In the genomic region with DNA sequence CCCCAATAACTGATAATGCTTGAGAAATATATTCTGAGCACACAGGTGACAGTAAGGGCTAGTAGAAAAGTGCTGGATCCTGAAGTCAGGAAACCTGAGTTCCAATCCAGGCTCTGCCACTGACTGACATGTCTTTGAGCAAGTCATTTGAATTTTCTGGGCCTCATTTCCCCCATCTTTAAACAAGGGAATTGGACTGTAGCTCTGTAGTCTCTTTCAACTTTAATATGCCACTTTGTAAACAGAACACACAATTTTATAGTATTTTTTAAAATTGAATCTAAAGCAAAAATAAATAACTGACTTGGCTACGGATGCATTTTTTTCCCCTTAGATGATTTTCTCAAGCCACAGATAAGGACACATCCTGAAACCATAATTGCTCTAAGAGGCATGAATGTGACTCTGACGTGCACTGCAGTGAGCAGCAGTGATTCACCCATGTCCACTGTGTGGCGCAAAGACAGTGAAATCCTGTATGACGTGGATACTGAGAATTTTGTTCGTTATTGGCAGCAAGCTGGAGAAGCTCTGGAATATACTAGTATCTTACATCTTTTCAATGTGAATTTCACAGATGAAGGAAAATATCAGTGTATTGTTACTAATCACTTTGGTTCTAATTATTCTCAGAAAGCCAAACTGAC, we compare ENCODE assay signal across 8 cellular contexts. TPM values are rescaled to one million over a fixed set of nuclear protein-coding genes. Genes with fewer than 3 reads are reported as not detected.
DNase-seq lines count a peak whose midpoint lies in the region; ATAC-seq and TF ChIP-seq lines count a peak whose summit lies in the region.

No MANE protein-coding gene starts in this region.

- no peaks in the 10 kb centered on the region for H3K4me1 ChIP-seq in gastrocnemius medialis

- in situ Hi-C loops in gastrocnemius medialis (cut with MboI; ENCODE audit: low sequenced_read_pairs in 4 of 4) = no loop called here

- ATAC-seq in left cardiac atrium (peak; percentile 89 to 94), HG03460 (IDR thresholded peaks at IDR 0.05; ENCODE audit: unreplicated experiment) (no peak), gastrocnemius medialis (no peak), GM21390 (IDR thresholded peaks at IDR 0.05; ENCODE audit: unreplicated experiment) (no peak)

- intact Hi-C loops in left cardiac atrium (cut with DNase I) (loop anchor here in 1 of 2 donors (2.0 kb wide), 1 partner anchor 13 kb away; no protein-coding TSS in a partner anchor), gastrocnemius medialis (cut with DNase I; ENCODE audit: low total_unique reads) (no loop called here)

- peaks cover 5 to 90% of the 10 kb centered on the region in 2 donors for H3K36me3 ChIP-seq in gastrocnemius medialis

- peak; percentile 22 for TF ChIP-seq CTCF in retinal pigment epithelial cell (conservative IDR thresholded peaks at IDR 0.05; ENCODE audit: low read depth, low read length)
- TF ChIP-seq CTCF in gastrocnemius medialis (IDR thresholded peaks at IDR 0.05 in 4 of 5, conservative IDR thresholded peaks at IDR 0.05 in 1 of 5) = no peak

- no peaks in the 10 kb centered on the region for H3K27me3 ChIP-seq in gastrocnemius medialis

- no peak overlapping the region for H3K27ac ChIP-seq in gastrocnemius medialis

- no peaks in the 10 kb centered on the region for H3K9me3 ChIP-seq in gastrocnemius medialis

- H3K4me3 ChIP-seq in retinal pigment epithelial cell (ENCODE audit: low read length) (no peak overlapping the region), gastrocnemius medialis (no peak overlapping the region)

- DNase-seq in GM04503 (ENCODE audit: low read depth) (peak; percentile 87), amniotic stem cell (lab: John Stamatoyannopoulos, UW) (peak; percentile 87), left cardiac atrium (peak; percentile 54), retinal pigment epithelial cell (ENCODE audit: low read depth) (no peak), NCI-H510A treated with DMSO at 0.1 percent for 48 hours (lab: John Stamatoyannopoulos, UW) (no peak), gastrocnemius medialis (no peak)

- no peak for TF ChIP-seq POLR2A in gastrocnemius medialis (IDR thresholded peaks at IDR 0.05)

RNA-seq across cellular contexts. Expression of a gene that starts 37.0 kb away (rescaled TPM):
- 1 to 10 TPM; 8.7 to 9.9 TPM for total RNA-seq in left cardiac atrium
- 1 to 10 TPM; 4.8 to 9.0 (median 8.9) TPM for total RNA-seq in gastrocnemius medialis

Comparison
In these comparisons a context has a peak if more than half of its experiments do, and no peak if none do; other contexts are left out.
1. DNase-seq: peak in GM04503 (single experiment), amniotic stem cell (single experiment) and left cardiac atrium (single experiment); none in retinal pigment epithelial cell (single experiment), NCI-H510A treated with DMSO at 0.1 percent for 48 hours (single experiment) and gastrocnemius medialis (0 of 2).
2. ATAC-seq: peak in left cardiac atrium (2 of 2); none in HG03460 (single experiment), gastrocnemius medialis (0 of 2) and GM21390 (single experiment).